9 cellular contexts compared by ENCODE assay signal in genomic region chr11:20443596-20443995, GRCh38. TPM values are rescaled to one million over a fixed set of nuclear protein-coding genes. Genes with fewer than 3 reads are reported as not detected.
DNase-seq lines count a peak whose midpoint lies in the region; ATAC-seq lines count a peak whose summit lies in the region.
"Had no signal": no experiment of that assay in that cellular context is flagged by ENCODE, and none has a peak within 500 bp of the region (broad histone marks: within the 10 kb centered on the region; RNA-seq: fewer than 3 reads in every experiment).

No MANE protein-coding gene starts in this region.

- DNase-seq in DMS 273 (lab: John Stamatoyannopoulos, UW; ENCODE audit: unreplicated experiment) (peak; percentile 30), DMS 273 treated with DMSO at 0.1 percent for 48 hours (lab: John Stamatoyannopoulos, UW) (no peak), NCI-H1694 (lab: John Stamatoyannopoulos, UW) (peak; percentile 19), dermis blood vessel endothelial cell (peak; percentile 55), pulmonary artery endothelial cell (ENCODE audit: low read depth, low spot score) (peak; percentile 3), NCI-H187 treated with DMSO at 0.1 percent for 48 hours (lab: John Stamatoyannopoulos, UW) (no peak)
- DNase-seq in stimulated activated CD4-positive, alpha-beta T cell treated with anti-CD3 and anti-CD28 coated beads, Interleukin-15, amount 100 ng/mL, for 24 hours, result no peak
- DNase-seq: uterus had no signal

- no peak for ATAC-seq in GM21360 (IDR thresholded peaks at IDR 0.05; ENCODE audit: unreplicated experiment)

RNA-seq across cellular contexts. Expression of gene PRMT3, which starts 56.1 kb away (rescaled TPM):
- total RNA-seq in dermis blood vessel endothelial cell (11.7 and 16.2 TPM in 2 replicates), pulmonary artery endothelial cell (21.4 and 23.8 TPM in 2 replicates)

Comparison
In these comparisons a context has a peak if more than half of its experiments do, and no peak if none do; other contexts are left out.
1. DNase-seq: peak in DMS 273 (single experiment), NCI-H1694 (single experiment), dermis blood vessel endothelial cell (single experiment) and pulmonary artery endothelial cell (single experiment); none in DMS 273 treated with DMSO at 0.1 percent for 48 hours (single experiment), NCI-H187 treated with DMSO at 0.1 percent for 48 hours (single experiment) and stimulated activated CD4-positive, alpha-beta T cell treated with anti-CD3 and anti-CD28 coated beads, Interleukin-15, amount 100 ng/mL, for 24 hours (single experiment).